23 cellular contexts compared by ENCODE assay signal in genomic region chr18:59101830-59102414, GRCh38. TPM values are rescaled to one million over a fixed set of nuclear protein-coding genes. Genes with fewer than 3 reads are reported as not detected.
DNase-seq lines count a peak whose midpoint lies in the region; ATAC-seq, FAIRE-seq and TF ChIP-seq lines count a peak whose summit lies in the region.
"Had no signal": no experiment of that assay in that cellular context is flagged by ENCODE, and none has a peak within 500 bp of the region (broad histone marks: within the 10 kb centered on the region; RNA-seq: fewer than 3 reads in every experiment).

No MANE protein-coding gene starts in this region.

- H2BK12ac ChIP-seq in H9 (ENCODE audit: insufficient read length, low read depth, low read length) = no peak overlapping the region

- in situ Hi-C loops in HepG2 (cut with HindIII; ENCODE audit: extremely low pct_ligation_motif_present, low pct_unique_long_range_greater_than_20kb) = no loop called here

- no peak overlapping the region for H2BK20ac ChIP-seq in H9 (ENCODE audit: low read depth, low read length, poor library complexity, severe bottlenecking)

- H3K9me3 ChIP-seq in HepG2 (ENCODE audit: low read length) (no peaks in the 10 kb centered on the region), right lobe of liver (no peaks in the 10 kb centered on the region), SK-N-MC (ENCODE audit: low read depth, low read length) (no peaks in the 10 kb centered on the region), H9 (ENCODE audit: control insufficient read depth, low read depth, low read length) (no peaks in the 10 kb centered on the region), testis (no peaks in the 10 kb centered on the region)
- H3K9me3 ChIP-seq: BLaER1, SK-N-SH had no signal

- peaks cover 20% of the 10 kb centered on the region for H3K27me3 Mint-ChIP-seq in H9 (ENCODE audit: low read depth)

- no peaks in the 10 kb centered on the region for H3K36me3 Mint-ChIP-seq in H9 (ENCODE audit: insufficient read depth in 1 of 3, low read depth in 3 of 3)
- H3K36me3 Mint-ChIP-seq: CD4-positive, CD25-positive, alpha-beta regulatory T cell had no signal

- no peak overlapping the region for H3K4me3 Mint-ChIP-seq in H9
- H3K4me3 Mint-ChIP-seq: CD4-positive, CD25-positive, alpha-beta regulatory T cell; HFFc6; T-helper 17 cell had no signal

- no peaks in the 10 kb centered on the region for H3K4me1 ChIP-seq in HepG2 (ENCODE audit: insufficient read depth, low read length)
- no peaks in the 10 kb centered on the region for H3K4me1 ChIP-seq in right lobe of liver
- H3K4me1 ChIP-seq in H9 (ENCODE audit: insufficient read depth, low read length) = no peaks in the 10 kb centered on the region
- no peaks in the 10 kb centered on the region for H3K4me1 ChIP-seq in testis
- H3K4me1 ChIP-seq: BLaER1 had no signal

- no peak overlapping the region for H3K4me3 ChIP-seq in HepG2 (replicated peaks in 1 of 3; ENCODE audit: insufficient read depth in 1 of 3, low read depth in 2 of 3, low read length in 3 of 3)
- no peak overlapping the region for H3K4me3 ChIP-seq in right lobe of liver
- H3K4me3 ChIP-seq in SK-N-MC = peak overlapping the region; percentile 34; the same call in 1 of the 2 replicates
- no peak overlapping the region for H3K4me3 ChIP-seq in testis
- H3K4me3 ChIP-seq: BLaER1 had no signal

- H2BK15ac ChIP-seq in H9 (ENCODE audit: low read depth, low read length) = no peak overlapping the region

- no peak overlapping the region for H3K56ac ChIP-seq in H9 (ENCODE audit: insufficient read length, low read depth, low read length)

- no peak overlapping the region for H3K18ac ChIP-seq in H9 (ENCODE audit: insufficient read length, low read depth, low read length)

- H4K8ac ChIP-seq in H9 (replicated peaks; ENCODE audit: insufficient read length, low read depth, low read length) = no peak overlapping the region

- intact Hi-C loops in HepG2 (cut with micrococcal nuclease; ENCODE audit: unreplicated experiment) (no loop called here), right lobe of liver (cut with DNase I) (no loop called here), testis (cut with DNase I; ENCODE audit: low total_unique reads) (no loop called here)

- no peak overlapping the region for H3K27ac ChIP-seq in HepG2 (ENCODE audit: extremely low read length, insufficient read depth, low read length)
- no peak overlapping the region for H3K27ac ChIP-seq in right lobe of liver
- H3K27ac ChIP-seq in SK-N-MC = peak overlapping the region; percentile 99
- no peak overlapping the region for H3K27ac ChIP-seq in H9 (ENCODE audit: insufficient read length, low read depth, low read length)
- H3K27ac ChIP-seq in testis = no peak overlapping the region
- H3K27ac ChIP-seq: BLaER1, HL-60 had no signal

- FAIRE-seq in HepG2 (lab: Jason Lieb, UNC) = no peak
- FAIRE-seq: G401.6, RCC 7860 had no signal

- no peaks in the 10 kb centered on the region for H3K79me1 ChIP-seq in H9 (ENCODE audit: insufficient read depth, low read depth, low read length, poor library complexity, severe bottlenecking)

- no peak for TF ChIP-seq RAD21 in HepG2 (CRISPR knock-in tag; IDR thresholded peaks at IDR 0.05)

- H3K36me3 ChIP-seq in HepG2 (replicated peaks in 1 of 2; ENCODE audit: control insufficient read depth in 1 of 2, insufficient read depth in 2 of 2, low read length in 2 of 2) = no peaks in the 10 kb centered on the region
- H3K36me3 ChIP-seq in right lobe of liver = no peaks in the 10 kb centered on the region
- peaks cover 8% of the 10 kb centered on the region; the same call in 1 of the 2 replicates for H3K36me3 ChIP-seq in SK-N-MC (ENCODE audit: insufficient read depth, low read length)
- no peaks in the 10 kb centered on the region for H3K36me3 ChIP-seq in testis (ENCODE audit: low read depth, missing control alignments)
- H3K36me3 ChIP-seq: BLaER1 had no signal

- WGBS in HepG2 (ENCODE audit: low lambda C conversion rate) = 100% methylated on average over 1 of the region's 4 CpGs
- WGBS in right lobe of liver (ENCODE audit: insufficient coverage, low coverage, low lambda C conversion rate, missing lambda C conversion rate) = 20% methylated on average over 2 of the region's 4 CpGs
- WGBS in H9 (ENCODE audit: extremely low coverage, insufficient read length, low lambda C conversion rate) = no CpG with 5 or more reads among the region's 4 CpGs
- 60 to 68% methylated on average over 4 of the region's 4 CpGs for WGBS in testis, 2 donors

- no peak overlapping the region for H3T11ph ChIP-seq in H9 (ENCODE audit: low read length)

- CTCF ChIA-PET in HepG2 (lab: Yijun Ruan, JAX; ENCODE audit: low intra/inter-chr PET ratio, low total read pairs) = no interaction called here

- H2AFZ ChIP-seq in HepG2 (ENCODE audit: low read length) (no peak overlapping the region), H9 (ENCODE audit: low read length) (no peak overlapping the region)

- TF ChIP-seq EP300 in HepG2 (IDR thresholded peaks at IDR 0.05; ENCODE audit: low read depth in 2 of 2, low read length in 2 of 2) = no peak
- no peak for TF ChIP-seq EP300 in HepG2 (CRISPR knock-in tag; IDR thresholded peaks at IDR 0.05; ENCODE audit: borderline replicate concordance)

- H3K4me1 Mint-ChIP-seq in H9 = no peaks in the 10 kb centered on the region
- H3K4me1 Mint-ChIP-seq: CD4-positive, CD25-positive, alpha-beta regulatory T cell; T-helper 17 cell had no signal

- no peak overlapping the region for H3K14ac ChIP-seq in H9 (ENCODE audit: insufficient read depth, low read length)

- H3K27me3 ChIP-seq in HepG2 (ENCODE audit: control insufficient read depth in 1 of 2, insufficient read depth in 2 of 2, low read length in 2 of 2) (peaks cover 0 to 29% of the 10 kb centered on the region in 2 experiments; a peak in 2 of 5 replicates), right lobe of liver (no peaks in the 10 kb centered on the region), H9 (ENCODE audit: insufficient read depth, low read length) (no peaks in the 10 kb centered on the region), testis (no peaks in the 10 kb centered on the region)
- H3K27me3 ChIP-seq: BLaER1 had no signal

- no peaks in the 10 kb centered on the region; a peak in 1 of 5 replicates for H3K9me3 Mint-ChIP-seq in H9
- H3K9me3 Mint-ChIP-seq: HFFc6 had no signal

- no peak overlapping the region for H4K91ac ChIP-seq in H9 (ENCODE audit: insufficient read length, low read depth, low read length)

- H4K5ac ChIP-seq in H9 (ENCODE audit: insufficient read length, low read depth, low read length) = no peak overlapping the region

- BruUV-seq in HepG2 (replicated peaks; lab: Mats Ljungman, UMichigan) = no TSS peak

- H3K23me2 ChIP-seq in H9 (ENCODE audit: insufficient read length, low read depth, low read length, poor library complexity, severe bottlenecking) = no peaks in the 10 kb centered on the region

- TF ChIP-seq POLR2A in HepG2 (IDR thresholded peaks at IDR 0.05; ENCODE audit: insufficient read depth in 1 of 2, low read depth in 2 of 2, low read length in 2 of 2) = no peak
- no peak for TF ChIP-seq POLR2A in right lobe of liver (IDR thresholded peaks at IDR 0.05)
- TF ChIP-seq POLR2A in testis (IDR thresholded peaks at IDR 0.05) = no peak

- no peak overlapping the region for H2BK5ac ChIP-seq in H9 (ENCODE audit: insufficient read length, low read length)

- no peak overlapping the region for H3K4me2 ChIP-seq in HepG2 (ENCODE audit: low read depth, low read length)
- H3K4me2 ChIP-seq in H9 (ENCODE audit: insufficient read depth, insufficient read length, low read length) = no peak overlapping the region
- H3K4me2 ChIP-seq: BLaER1, SK-N-SH had no signal

- H2BK120ac ChIP-seq in H9 (ENCODE audit: low read depth, low read length, poor library complexity, severe bottlenecking) = no peak overlapping the region

- ATAC-seq in HepG2 = no peak
- no peak for ATAC-seq in right lobe of liver
- ATAC-seq: T-helper 17 cell had no signal

- DNase-seq in NCI-H146 (lab: John Stamatoyannopoulos, UW) (peak; percentile 24), NCI-H146 treated with DMSO at 0.1 percent for 48 hours (lab: John Stamatoyannopoulos, UW; ENCODE audit: unreplicated experiment) (no peak), HepG2 (ENCODE audit: low spot score) (no peak), right lobe of liver (no peak), SK-N-MC (ENCODE audit: low read depth, low spot score) (peak; percentile 97), H9 (no peak), testis (no peak)
- DNase-seq: CD4-positive, CD25-positive, alpha-beta regulatory T cell; HFFc6; NCI-H1048; NCI-H1436; NCI-H1930; NCI-H2171 treated with DMSO at 0.1 percent for 48 hours; NCI-H345; NCI-H510A treated with DMSO at 0.1 percent for 48 hours; SIG-M5; SK-N-SH; T-helper 17 cell; T1000 had no signal

- H3K23ac ChIP-seq in H9 (ENCODE audit: insufficient read length, low read depth, low read length) = no peak overlapping the region

- no peak overlapping the region for H3K27ac Mint-ChIP-seq in H9
- H3K27ac Mint-ChIP-seq: CD4-positive, CD25-positive, alpha-beta regulatory T cell; HFFc6; T-helper 17 cell had no signal

- TF ChIP-seq CTCF in HepG2 (CRISPR knock-in tag; IDR thresholded peaks at IDR 0.05) (no peak), right lobe of liver (IDR thresholded peaks at IDR 0.05) (no peak), H9 (conservative IDR thresholded peaks at IDR 0.05) (no peak), testis (IDR thresholded peaks at IDR 0.05) (no peak)

- H3K79me2 ChIP-seq in HepG2 (ENCODE audit: insufficient read depth, low read length) = no peaks in the 10 kb centered on the region
- H3K79me2 ChIP-seq in H9 (ENCODE audit: insufficient read depth, low read length) = no peaks in the 10 kb centered on the region; the same call in 1 of the 2 replicates

- H2AK5ac ChIP-seq in H9 (ENCODE audit: insufficient read length, low read length) = no peak overlapping the region

- H4K20me1 ChIP-seq in HepG2 (ENCODE audit: insufficient read depth, low read length) = no peaks in the 10 kb centered on the region
- no peaks in the 10 kb centered on the region for H4K20me1 ChIP-seq in H9 (ENCODE audit: control insufficient read depth, insufficient read depth, insufficient read length)
- H4K20me1 ChIP-seq: BLaER1 had no signal

- H3K9ac ChIP-seq in HepG2 (ENCODE audit: insufficient read depth, low read depth, low read length) (no peak overlapping the region), SK-N-MC (ENCODE audit: insufficient read length) (peak overlapping the region; percentile 76), H9 (ENCODE audit: extremely low read depth, insufficient read length, low read length) (no peak overlapping the region)
- H3K9ac ChIP-seq: BLaER1, SK-N-SH had no signal

- POLR2A ChIA-PET in HepG2 (lab: Yijun Ruan, JAX) = no interaction called here

- H3K4ac ChIP-seq in H9 (ENCODE audit: low read depth, low read length) = no peak overlapping the region

RNA-seq across cellular contexts. Expression of gene SEC11C, which starts 37.8 kb away (rescaled TPM):
- 211 and 297 TPM in 2 replicates for total RNA-seq in HepG2 (2016; rRNA removed; fragmentation: Illumina TruSeq; extraction: Trizol)
- total RNA-seq in HepG2 (2016; cell fraction: cytosol; rRNA removed; fragmentation: Illumina TruSeq; extraction: Trizol; ENCODE audit: low read depth) = 258 and 292 TPM in 2 replicates
- total RNA-seq in HepG2 (2016; cell fraction: insoluble cytoplasmic fraction; rRNA removed; fragmentation: Illumina TruSeq; extraction: Trizol) = 217 and 309 TPM in 2 replicates
- total RNA-seq in HepG2 (2016; cell fraction: membrane; rRNA removed; fragmentation: Illumina TruSeq; extraction: Trizol) = 238 and 248 TPM in 2 replicates
- total RNA-seq in HepG2 (2016; cell fraction: nucleus; rRNA removed; fragmentation: Illumina TruSeq; extraction: Trizol) = 207 and 249 TPM in 2 replicates
- polyA plus RNA-seq in HepG2 (2011; rRNA removed) = 59.2 and 71.9 TPM in 2 replicates
- polyA plus RNA-seq in HepG2 (2011; cell fraction: cytosol; rRNA removed) = 66.6 and 92.7 TPM in 2 replicates
- polyA plus RNA-seq in HepG2 (2011; cell fraction: nucleus; rRNA removed) = 18.0 and 26.4 TPM in 2 replicates
- polyA plus RNA-seq in HepG2 (2012) = 158 and 241 TPM in 2 replicates
- polyA plus RNA-seq in HepG2 (2016; cell fraction: cytosol; fragmentation: Illumina TruSeq; extraction: Trizol; ENCODE audit: low read depth) = 266 and 357 TPM in 2 replicates
- 190 and 205 TPM in 2 replicates for polyA plus RNA-seq in HepG2 (2016; cell fraction: insoluble cytoplasmic fraction; fragmentation: Illumina TruSeq; extraction: Trizol; ENCODE audit: low read depth)
- polyA plus RNA-seq in HepG2 (2016; cell fraction: membrane; fragmentation: Illumina TruSeq; extraction: Trizol; ENCODE audit: low read depth) = 188 and 231 TPM in 2 replicates
- polyA plus RNA-seq in HepG2 (2016; cell fraction: nucleus; fragmentation: Illumina TruSeq; extraction: Trizol; ENCODE audit: insufficient read depth, low read depth) = 302 and 338 TPM in 2 replicates
- 10.4 and 21.3 TPM in 2 replicates for polyA minus RNA-seq in HepG2 (2011; rRNA and poly(A)+ RNA removed; ENCODE audit: low replicate concordance)
- 23.8 and 24.0 TPM in 2 replicates for polyA minus RNA-seq in HepG2 (2011; cell fraction: cytosol; rRNA and poly(A)+ RNA removed)
- polyA minus RNA-seq in HepG2 (2011; cell fraction: nucleus; rRNA and poly(A)+ RNA removed) = 25.4 and 28.5 TPM in 2 replicates
- 100 to 1,000 TPM in 1 of 6 experiments, 10 to 100 TPM in 5; 46.7 to 104 (median 85.3) TPM for total RNA-seq in right lobe of liver
- 35.5 and 38.0 TPM in 2 replicates for total RNA-seq in H9 (2021)
- total RNA-seq in testis = 10 to 100 TPM; 27.1 to 38.3 TPM
- 64.3 TPM for polyA plus RNA-seq in testis (ENCODE audit: insufficient read depth, low read depth, low replicate concordance)

Comparison
In these comparisons a context has a peak if more than half of its experiments do, and no peak if none do; other contexts are left out.
1. DNase-seq: peak in NCI-H146 (single experiment) and SK-N-MC (single experiment); none in NCI-H146 treated with DMSO at 0.1 percent for 48 hours (single experiment), HepG2 (single experiment), right lobe of liver (0 of 3), H9 (single experiment) and testis (single experiment).